ENCODE assay signal across 29 cellular contexts in the genomic region with DNA sequence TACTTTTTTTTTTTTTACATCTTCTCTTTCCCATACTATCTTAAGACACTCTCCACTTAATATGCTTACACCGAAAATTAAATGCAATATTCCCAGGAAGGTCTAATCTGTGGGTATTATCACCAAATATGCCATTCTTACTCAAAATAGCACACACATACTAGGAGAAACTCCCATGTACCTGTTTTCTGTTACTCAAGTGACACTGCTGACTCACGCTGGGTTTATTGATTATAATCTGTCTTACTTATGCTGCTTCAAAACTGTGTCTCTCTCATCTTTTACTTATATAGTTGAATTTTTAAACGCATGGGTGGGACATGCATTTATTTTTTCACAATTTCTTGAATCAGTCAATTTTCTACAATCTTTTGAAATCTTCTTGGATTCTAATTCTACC.
"Had no signal": no experiment of that assay in that cellular context is flagged by ENCODE, and none has a peak within 500 bp of the region (broad histone marks: within the 10 kb centered on the region; RNA-seq: fewer than 3 reads in every experiment).

No MANE protein-coding gene starts in this region.

- H3K27me3 ChIP-seq: ascending aorta, cardiac muscle cell, SJCRH30 had no signal

- ATAC-seq: Panc1 had no signal

- DNase-seq: activated B cell treated with CpG ODN at 0.5 μM for 24 hours; activated CD4-positive, alpha-beta memory T cell treated with anti-CD3 and anti-CD28 coated beads for 36 hours; activated CD4-positive, alpha-beta T cell treated with anti-CD3 and anti-CD28 coated beads for 4 hours; activated CD4-positive, alpha-beta T cell treated with anti-CD3 and anti-CD28 coated beads, Interleukin-2, amount 50 U/mL, for 1 hour; activated CD4-positive, CD25-positive, alpha-beta regulatory T cell treated with anti-CD3 and anti-CD28 coated beads, Interleukin-2, amount 50 U/mL, for 72 hours; activated CD8-positive, alpha-beta memory T cell treated with anti-CD3 and anti-CD28 coated beads, Interleukin-2, amount 50 U/mL, for 4 hours; activated gamma-delta T cell; activated naive CD4-positive, alpha-beta T cell treated with Interleukin-2 at 50 U/mL for 16 hours; activated naive CD8-positive, alpha-beta T cell treated with anti-CD3 and anti-CD28 coated beads, Interleukin-2, amount 10 ng/mL, durations not matched to agents 7 days and 5 days; activated T-cell treated with anti-CD3 and anti-CD28 coated beads, Interleukin-2, amount 50 U/mL, for 48 hours; KG1; MM.1S; MV-4-11; NCI-H1092; NCI-H2029; NCI-H510A; SHP77; SJCRH30; T-cell; T-helper 17 cell; T-helper 9 cell had no signal

- H3K27me3 Mint-ChIP-seq: activated B cell treated with CpG ODN at 0.5 μM for 24 hours; activated CD4-positive, alpha-beta memory T cell treated with anti-CD3 and anti-CD28 coated beads for 36 hours; activated naive CD4-positive, alpha-beta T cell treated with anti-CD3 and anti-CD28 coated beads, Interleukin-2, amount 50 U/mL, for 24 hours; activated naive CD8-positive, alpha-beta T cell treated with anti-CD3 and anti-CD28 coated beads, Interleukin-2, amount 10 ng/mL, durations not matched to agents 7 days and 5 days; activated T-helper 17 cell treated with anti-CD3 and anti-CD28 coated beads, Interleukin-2, amount 50 U/mL, for 72 hours; central memory CD8-positive, alpha-beta T cell; T-cell; T-helper 17 cell had no signal

- H3K9me3 Mint-ChIP-seq: activated B cell treated with CpG ODN at 0.5 μM for 24 hours; activated CD4-positive, alpha-beta memory T cell treated with anti-CD3 and anti-CD28 coated beads for 36 hours; activated naive CD4-positive, alpha-beta T cell treated with anti-CD3 and anti-CD28 coated beads, Interleukin-2, amount 50 U/mL, for 24 hours; activated naive CD8-positive, alpha-beta T cell treated with anti-CD3 and anti-CD28 coated beads, Interleukin-2, amount 10 ng/mL, durations not matched to agents 7 days and 5 days; activated T-helper 17 cell treated with anti-CD3 and anti-CD28 coated beads, Interleukin-2, amount 50 U/mL, for 72 hours; central memory CD8-positive, alpha-beta T cell; T-cell had no signal

- H3K9me3 ChIP-seq: ascending aorta, SJCRH30 had no signal

- H3K27ac Mint-ChIP-seq: activated B cell treated with CpG ODN at 0.5 μM for 24 hours; activated CD4-positive, alpha-beta memory T cell treated with anti-CD3 and anti-CD28 coated beads for 36 hours; activated naive CD4-positive, alpha-beta T cell treated with anti-CD3 and anti-CD28 coated beads, Interleukin-2, amount 50 U/mL, for 24 hours; activated naive CD8-positive, alpha-beta T cell treated with anti-CD3 and anti-CD28 coated beads, Interleukin-2, amount 10 ng/mL, durations not matched to agents 7 days and 5 days; T-cell; T-helper 17 cell had no signal

- H3K4me3 ChIP-seq: ascending aorta, cardiac muscle cell, SJCRH30, SK-N-MC had no signal

- H3K4me1 Mint-ChIP-seq: central memory CD8-positive, alpha-beta T cell had no signal

- H3K27ac ChIP-seq: ascending aorta, cardiac muscle cell, SJCRH30, SK-N-MC, VCaP had no signal

- H3K4me3 Mint-ChIP-seq: activated B cell treated with CpG ODN at 0.5 μM for 24 hours; activated CD4-positive, alpha-beta memory T cell treated with anti-CD3 and anti-CD28 coated beads for 36 hours; activated T-helper 17 cell treated with anti-CD3 and anti-CD28 coated beads, Interleukin-2, amount 50 U/mL, for 72 hours; central memory CD8-positive, alpha-beta T cell; T-helper 17 cell had no signal

- H3K4me1 ChIP-seq: ascending aorta had no signal
